ENCODE assay signal across 8 cellular contexts in the genomic region with DNA sequence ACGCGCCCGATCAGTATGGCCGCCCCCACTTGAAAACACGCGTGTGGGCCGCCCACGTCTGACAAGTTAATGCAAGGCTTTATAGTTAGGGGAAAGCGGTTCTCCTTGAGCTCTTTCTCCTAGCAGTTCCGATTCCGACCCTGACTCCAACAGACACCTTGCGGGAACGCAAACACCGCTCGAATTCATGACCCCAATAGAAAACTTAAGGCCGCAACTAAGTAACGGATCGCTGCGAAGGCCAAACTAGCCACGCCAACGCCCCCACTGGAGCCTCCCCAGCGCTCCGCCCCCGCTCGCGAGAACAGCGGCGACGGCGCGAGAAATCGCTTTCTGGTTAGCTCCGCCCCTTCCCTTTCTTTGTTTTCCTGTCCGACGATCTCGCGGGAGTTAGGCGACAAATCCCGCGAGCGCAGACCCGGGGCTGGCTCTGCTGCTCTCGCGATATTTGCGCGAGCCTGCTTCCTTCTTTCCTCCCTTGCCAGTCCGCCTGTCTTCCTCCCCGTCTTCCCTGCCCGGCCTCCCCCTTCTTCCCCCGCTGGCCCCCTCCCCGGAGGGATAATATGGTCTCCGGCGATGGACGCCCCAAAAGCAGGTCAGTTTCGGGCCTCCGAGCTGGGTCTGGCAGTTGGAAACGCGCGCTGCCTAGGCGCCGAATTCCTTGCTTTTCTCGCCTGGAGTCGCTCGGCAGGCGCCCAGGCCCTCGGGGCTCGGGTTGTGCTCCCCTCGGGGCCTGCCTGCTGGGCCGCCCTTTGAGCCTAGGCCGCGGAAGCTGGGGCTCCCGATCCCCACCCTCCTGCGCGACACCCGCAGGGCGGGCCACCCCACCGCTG.
A peak's percentile ranks its signal among the peaks of the same experiment; 100 is the strongest.
DNase-seq lines count a peak whose midpoint lies in the region; ATAC-seq and TF ChIP-seq lines count a peak whose summit lies in the region.

A gene with protein sequence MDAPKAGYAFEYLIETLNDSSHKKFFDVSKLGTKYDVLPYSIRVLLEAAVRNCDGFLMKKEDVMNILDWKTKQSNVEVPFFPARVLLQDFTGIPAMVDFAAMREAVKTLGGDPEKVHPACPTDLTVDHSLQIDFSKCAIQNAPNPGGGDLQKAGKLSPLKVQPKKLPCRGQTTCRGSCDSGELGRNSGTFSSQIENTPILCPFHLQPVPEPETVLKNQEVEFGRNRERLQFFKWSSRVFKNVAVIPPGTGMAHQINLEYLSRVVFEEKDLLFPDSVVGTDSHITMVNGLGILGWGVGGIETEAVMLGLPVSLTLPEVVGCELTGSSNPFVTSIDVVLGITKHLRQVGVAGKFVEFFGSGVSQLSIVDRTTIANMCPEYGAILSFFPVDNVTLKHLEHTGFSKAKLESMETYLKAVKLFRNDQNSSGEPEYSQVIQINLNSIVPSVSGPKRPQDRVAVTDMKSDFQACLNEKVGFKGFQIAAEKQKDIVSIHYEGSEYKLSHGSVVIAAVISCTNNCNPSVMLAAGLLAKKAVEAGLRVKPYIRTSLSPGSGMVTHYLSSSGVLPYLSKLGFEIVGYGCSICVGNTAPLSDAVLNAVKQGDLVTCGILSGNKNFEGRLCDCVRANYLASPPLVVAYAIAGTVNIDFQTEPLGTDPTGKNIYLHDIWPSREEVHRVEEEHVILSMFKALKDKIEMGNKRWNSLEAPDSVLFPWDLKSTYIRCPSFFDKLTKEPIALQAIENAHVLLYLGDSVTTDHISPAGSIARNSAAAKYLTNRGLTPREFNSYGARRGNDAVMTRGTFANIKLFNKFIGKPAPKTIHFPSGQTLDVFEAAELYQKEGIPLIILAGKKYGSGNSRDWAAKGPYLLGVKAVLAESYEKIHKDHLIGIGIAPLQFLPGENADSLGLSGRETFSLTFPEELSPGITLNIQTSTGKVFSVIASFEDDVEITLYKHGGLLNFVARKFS (plus strand): TSS at position 455 of the 833 bp plus-strand sequence. CDS start 122 bp downstream, at position 577.

- no peak for TF ChIP-seq CTCF in AG09309 (IDR thresholded peaks at IDR 0.05; ENCODE audit: control insufficient read depth, insufficient read depth, low read depth, low read length, missing control alignments)

- DNase-seq in AG09309 (ENCODE audit: low read depth) (peak; percentile 92), NCI-H446 treated with DMSO at 0.1 percent for 48 hours (lab: John Stamatoyannopoulos, UW) (peak; percentile 96), cerebellar cortex (ENCODE audit: low spot score) (peak; percentile 98), iris pigment epithelial cell (ENCODE audit: low read depth) (peak; percentile 96)
- peak; percentile 93 for DNase-seq in stimulated activated CD4-positive, alpha-beta T cell treated with anti-CD3 and anti-CD28 coated beads, Interleukin-12 subunit alpha, Interleukin-12 subunit beta, amount 100 ng/mL, for 24 hours (ENCODE audit: low read depth in 2 of 2)

- ATAC-seq in GM19035 (IDR thresholded peaks at IDR 0.05; ENCODE audit: unreplicated experiment) (peak; percentile 86), HG03354 (IDR thresholded peaks at IDR 0.05; ENCODE audit: poor library complexity, severe bottlenecking, unreplicated experiment) (peak; percentile 86)
- peak; percentile 76 to 84 for ATAC-seq in activated CD4-positive, CD25-positive, alpha-beta regulatory T cell treated with anti-CD3 and anti-CD28 coated beads, Interleukin-2, amount 50 U/mL, for 24 hours

- peak within 1 kb of the TSS; percentile 97 for H3K4me3 ChIP-seq in AG09309 (ENCODE audit: control insufficient read depth, low read depth, low read length)

Comparison
In these comparisons a context has a peak if more than half of its experiments do, and no peak if none do; other contexts are left out.
1. Peak in every context shown above with its lines: DNase-seq, ATAC-seq and H3K4me3 ChIP-seq.